ENCODE assay signal across 1 cellular context in genomic region chr17:27892866-27893769, GRCh38.
TF ChIP-seq lines count a peak whose summit lies in the region.

Gene LYRM9, minus strand, starts transcription at chr17:27893365. Its CDS starts 10,671 bp downstream, at chr17:27882694.

TF ChIP-seq in HepG2, 621 proteins besides CTCF, POLR2A, EP300 and RAD21 (continued from another document and continues in another):
- TF ChIP-seq MAX (IDR thresholded peaks at IDR 0.05) (peak; percentile 51; the same call in 1 of the 2 replicates), THRA (CRISPR knock-in tag; IDR thresholded peaks at IDR 0.05; ENCODE audit: borderline replicate concordance) (peak; percentile 25; the same call in 1 of the 2 replicates), DNMT1 (CRISPR knock-in tag; IDR thresholded peaks at IDR 0.05) (peak; percentile 76; the same call in 1 of the 2 replicates), ZNF770 (CRISPR knock-in tag; IDR thresholded peaks at IDR 0.05) (peak; percentile 96), XRCC5 (optimal IDR thresholded peaks at IDR 0.05; ENCODE audit: low read length) (peak; percentile 69), ZFY (CRISPR knock-in tag; IDR thresholded peaks at IDR 0.05) (peak; percentile 92), ZNF678 (CRISPR knock-in tag; IDR thresholded peaks at IDR 0.05) (no peak), ARNT (IDR thresholded peaks at IDR 0.05) (no peak), ZMYM2 (CRISPR knock-in tag; IDR thresholded peaks at IDR 0.05) (no peak), SNAPC4 (CRISPR knock-in tag; IDR thresholded peaks at IDR 0.05) (no peak), SP5 (CRISPR knock-in tag; IDR thresholded peaks at IDR 0.05; ENCODE audit: borderline replicate concordance, low read depth) (no peak), KDM5B (CRISPR knock-in tag; IDR thresholded peaks at IDR 0.05; ENCODE audit: borderline replicate concordance) (peak; percentile 69; the same call in 1 of the 2 replicates), ZNF780A (CRISPR knock-in tag; IDR thresholded peaks at IDR 0.05) (no peak), MXD1 (CRISPR knock-in tag; IDR thresholded peaks at IDR 0.05) (peak; percentile 28; the same call in 1 of the 2 replicates), GABPB1 (CRISPR knock-in tag; IDR thresholded peaks at IDR 0.05) (peak; percentile 62; the same call in 1 of the 2 replicates), ZNF274 (CRISPR knock-in tag; IDR thresholded peaks at IDR 0.05) (0 out of 2 replicates have a peak, but pooled peaks have one; percentile 35), ZNF530 (CRISPR knock-in tag; IDR thresholded peaks at IDR 0.05; ENCODE audit: low read depth) (no peak), ZNF225 (CRISPR knock-in tag; IDR thresholded peaks at IDR 0.05) (no peak), ZSCAN21 (CRISPR knock-in tag; IDR thresholded peaks at IDR 0.05; ENCODE audit: borderline replicate concordance) (peak; percentile 51; the same call in 1 of the 2 replicates), ZNF292 (CRISPR knock-in tag; IDR thresholded peaks at IDR 0.05; ENCODE audit: borderline replicate concordance, low read depth) (no peak), ZSCAN25 (CRISPR knock-in tag; IDR thresholded peaks at IDR 0.05) (0 out of 2 replicates have a peak, but pooled peaks have one; percentile 25), ZNF17 (CRISPR knock-in tag; IDR thresholded peaks at IDR 0.05) (no peak), ATAD3A (CRISPR knock-in tag; IDR thresholded peaks at IDR 0.05) (no peak), YEATS2 (CRISPR knock-in tag; IDR thresholded peaks at IDR 0.05; ENCODE audit: borderline replicate concordance) (no peak), IRF9 (CRISPR knock-in tag; IDR thresholded peaks at IDR 0.05; ENCODE audit: borderline replicate concordance) (peak; percentile 26; the same call in 1 of the 2 replicates), FOXP1 (IDR thresholded peaks at IDR 0.05) (no peak), FOXP1 (CRISPR knock-in tag; IDR thresholded peaks at IDR 0.05) (no peak), BRD4 (CRISPR knock-in tag; IDR thresholded peaks at IDR 0.05) (no peak), ZNF503 (CRISPR knock-in tag; IDR thresholded peaks at IDR 0.05) (peak; percentile 39; the same call in 1 of the 2 replicates), ZNF558 (CRISPR knock-in tag; IDR thresholded peaks at IDR 0.05; ENCODE audit: borderline replicate concordance) (0 out of 2 replicates have a peak, but pooled peaks have one; percentile 36), SP4 (CRISPR knock-in tag; IDR thresholded peaks at IDR 0.05) (peak; percentile 58; the same call in 1 of the 2 replicates), ZNF142 (CRISPR knock-in tag; IDR thresholded peaks at IDR 0.05) (no peak), NFKB2 (CRISPR knock-in tag; IDR thresholded peaks at IDR 0.05; ENCODE audit: borderline replicate concordance) (peak; percentile 22; the same call in 1 of the 2 replicates), HHEX (CRISPR knock-in tag; IDR thresholded peaks at IDR 0.05) (no peak), MLX (CRISPR knock-in tag; IDR thresholded peaks at IDR 0.05) (no peak), ZBTB1 (CRISPR knock-in tag; IDR thresholded peaks at IDR 0.05; ENCODE audit: borderline replicate concordance) (no peak), NONO (IDR thresholded peaks at IDR 0.05) (no peak), NONO (CRISPR knock-in tag; conservative IDR thresholded peaks at IDR 0.05) (0 out of 2 replicates have a peak, but pooled peaks have one; percentile 40), GMEB1 (CRISPR knock-in tag; IDR thresholded peaks at IDR 0.05; ENCODE audit: borderline replicate concordance) (0 out of 2 replicates have a peak, but pooled peaks have one; percentile 18)
